Comparison of ENCODE assay signal across 16 cellular contexts in the genomic region with DNA sequence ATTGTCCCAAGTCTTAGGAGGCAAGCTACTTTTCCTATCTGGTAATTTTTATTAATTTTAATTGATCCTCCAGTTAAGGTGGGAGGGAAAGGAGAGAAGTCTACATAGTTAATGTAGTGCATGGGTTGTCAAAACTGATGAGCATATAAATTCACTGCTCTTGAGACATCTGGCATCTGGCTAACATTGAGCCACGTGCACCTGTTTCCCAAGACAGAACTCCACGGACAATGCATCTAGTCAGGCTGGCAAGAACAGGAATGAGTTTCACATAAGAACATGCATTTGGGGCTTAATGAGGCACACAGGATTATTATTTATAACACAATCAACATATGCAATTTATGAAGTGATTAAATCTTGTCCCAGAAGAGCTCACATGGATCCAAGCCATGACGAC.
"Had no signal": no experiment of that assay in that cellular context is flagged by ENCODE, and none has a peak within 500 bp of the region (broad histone marks: within the 10 kb centered on the region; RNA-seq: fewer than 3 reads in every experiment).

No MANE protein-coding gene starts in this region.

- DNase-seq: effector memory CD8-positive, alpha-beta T cell; gastrocnemius medialis; heart right ventricle; hypothalamus; kidney glomerular epithelial cell; mammary epithelial cell; naive thymus-derived CD8-positive, alpha-beta T cell; posterior cingulate gyrus; sigmoid colon; small intestine; stimulated activated CD4-positive, alpha-beta T cell treated with anti-CD3 and anti-CD28 coated beads, Interleukin-2, amount 100 ng/mL, for 48 hours; stimulated activated naive CD4-positive, alpha-beta T cell treated with Interleukin-2 at 50 U/mL for 16 hours; trophoblast cell had no signal

- H3K27ac ChIP-seq: epithelial cell of prostate, esophagus muscularis mucosa, gastrocnemius medialis, heart right ventricle, right atrium auricular region, sigmoid colon had no signal
